Comparison of ENCODE assay signal across 9 cellular contexts in the genomic region with DNA sequence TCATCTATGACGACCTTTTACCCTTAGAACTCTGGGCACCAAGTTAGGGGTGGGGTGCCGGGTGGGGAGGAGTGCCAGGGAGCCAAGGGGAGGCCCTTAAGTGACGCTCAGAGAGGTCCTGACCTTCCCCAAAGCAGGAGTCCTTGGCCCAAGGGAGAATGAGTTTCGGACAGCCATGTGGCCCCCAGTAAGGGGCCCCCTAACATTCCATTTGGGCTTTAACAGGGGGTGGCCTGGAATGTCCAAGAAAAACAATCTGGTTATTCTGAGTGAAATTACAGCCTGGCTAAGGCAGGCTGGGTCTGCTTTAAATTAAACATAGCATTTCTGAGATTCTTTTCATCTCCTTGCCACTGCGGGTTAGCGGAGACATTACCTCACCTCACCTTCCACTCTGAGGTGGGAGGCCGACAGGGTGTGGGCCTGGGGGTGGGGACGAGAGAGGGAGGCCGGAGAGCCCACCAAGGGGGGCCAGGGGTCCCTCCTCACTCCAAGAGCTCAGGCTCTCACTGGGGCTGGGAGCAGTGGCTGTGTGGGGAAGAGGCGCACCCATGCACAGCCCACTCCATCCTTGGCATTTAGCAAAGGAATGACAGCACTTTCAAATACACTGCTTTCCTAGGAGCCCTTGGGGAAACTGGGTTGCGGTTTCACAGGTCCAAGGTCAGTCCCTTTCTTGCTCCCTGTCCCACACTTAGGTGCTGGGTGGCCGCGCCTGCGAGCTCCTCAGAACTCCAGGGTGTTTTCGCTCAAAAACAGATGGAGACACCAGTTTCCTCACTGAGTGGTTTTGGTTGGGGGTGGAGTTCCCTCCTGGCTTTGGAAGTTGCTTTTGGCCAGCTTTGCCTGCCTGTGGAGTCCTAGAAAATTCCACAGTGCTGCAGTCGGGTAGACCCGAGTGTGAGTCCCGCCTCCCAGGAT.
DNase-seq lines count a peak whose midpoint lies in the region; ATAC-seq and TF ChIP-seq lines count a peak whose summit lies in the region.
"Had no signal": no experiment of that assay in that cellular context is flagged by ENCODE, and none has a peak within 500 bp of the region (broad histone marks: within the 10 kb centered on the region; RNA-seq: fewer than 3 reads in every experiment).

No MANE protein-coding gene starts in this region.

- peak overlapping the region; percentile 60 for H3K27ac ChIP-seq in rectal smooth muscle tissue (ENCODE audit: low read depth, low read length)

- no peak overlapping the region for H3K9ac ChIP-seq in rectal smooth muscle tissue (ENCODE audit: low read length)

- H3K4me1 ChIP-seq in Caco-2 (peaks cover 21% of the 10 kb centered on the region), rectal smooth muscle tissue (ENCODE audit: control insufficient read depth, insufficient read depth, low read length) (peaks cover 28% of the 10 kb centered on the region)

- POLR2A ChIA-PET in Caco-2 (lab: Charles Lee) = no interaction called here

- TF ChIP-seq CTCF in Caco-2 (IDR thresholded peaks at IDR 0.05; ENCODE audit: insufficient read depth in 1 of 2, low read depth in 1 of 2, low read length in 1 of 2, severe bottlenecking in 1 of 2, unreplicated experiment in 1 of 2) (no peak), fibroblast of the aortic adventitia (IDR thresholded peaks at IDR 0.05; ENCODE audit: insufficient read depth, low read length) (no peak)

- H3K27me3 Mint-ChIP-seq in Caco-2 (ENCODE audit: insufficient read depth, unreplicated experiment) = no peaks in the 10 kb centered on the region

- DNase-seq in Caco-2 (peak; percentile 29 to 44), RPMI8226 (peak; percentile 61), fibroblast of the aortic adventitia (ENCODE audit: low read depth) (peak; percentile 93), RKO (ENCODE audit: low spot score) (no peak), DMS153 treated with DMSO at 0.1 percent for 48 hours (lab: John Stamatoyannopoulos, UW; ENCODE audit: unreplicated experiment) (no peak)

- H3K36me3 Mint-ChIP-seq in Caco-2 (ENCODE audit: insufficient read depth, unreplicated experiment) = no peaks in the 10 kb centered on the region

- no peaks in the 10 kb centered on the region for H3K9me3 Mint-ChIP-seq in Caco-2 (ENCODE audit: unreplicated experiment)

- H3K27me3 ChIP-seq in Caco-2 (replicated peaks; ENCODE audit: control insufficient read depth, insufficient read depth, low read length) = no peaks in the 10 kb centered on the region
- H3K27me3 ChIP-seq in rectal smooth muscle tissue (ENCODE audit: control insufficient read depth, insufficient read depth, low read length) = no peaks in the 10 kb centered on the region

- H3K9me3 ChIP-seq in Caco-2 = no peaks in the 10 kb centered on the region

- H3K4me3 Mint-ChIP-seq in Caco-2 (ENCODE audit: unreplicated experiment) = no peak overlapping the region

- H3K4me3 ChIP-seq in Caco-2 (ENCODE audit: low read depth, low read length) (no peak overlapping the region), fibroblast of the aortic adventitia (ENCODE audit: low read depth, low read length) (peak overlapping the region; percentile 17), rectal smooth muscle tissue (ENCODE audit: low read length) (no peak overlapping the region)

- BruUV-seq in Caco-2 (replicated peaks; lab: Mats Ljungman, UMichigan) = no TSS peak

- H3K4me1 Mint-ChIP-seq in Caco-2 (ENCODE audit: low read depth, unreplicated experiment) = peaks cover 6% of the 10 kb centered on the region

- no peak overlapping the region for H3K27ac Mint-ChIP-seq in Caco-2 (ENCODE audit: unreplicated experiment)

- intact Hi-C loops in Caco-2 (cut with micrococcal nuclease; ENCODE audit: unreplicated experiment) = loop anchor here (5.0 kb wide), 1 partner anchor 111 kb away; a partner anchor contains a TSS

- CTCF ChIA-PET in Caco-2 (lab: Charles Lee) = no interaction called here

- H3K36me3 ChIP-seq in Caco-2 (ENCODE audit: control insufficient read depth, insufficient read depth, low read length) (no peaks in the 10 kb centered on the region), rectal smooth muscle tissue (ENCODE audit: control insufficient read depth, insufficient read depth, low read length) (no peaks in the 10 kb centered on the region)

- ATAC-seq in HG02678 (IDR thresholded peaks at IDR 0.05; ENCODE audit: unreplicated experiment) = no peak
- ATAC-seq in GM18519 (IDR thresholded peaks at IDR 0.05; ENCODE audit: low FRiP score, unreplicated experiment) = no peak
- ATAC-seq: HCT116 had no signal

Comparison
In these comparisons a context has a peak if more than half of its experiments do, and no peak if none do; other contexts are left out.
1. DNase-seq: peak in Caco-2 (2 of 2), RPMI8226 (single experiment) and fibroblast of the aortic adventitia (single experiment); none in RKO (single experiment) and DMS153 treated with DMSO at 0.1 percent for 48 hours (single experiment).